Comparison of ENCODE assay signal across 11 cellular contexts in genomic region chr11:62472063-62472884, GRCh38. TPM values are rescaled to one million over a fixed set of nuclear protein-coding genes. Genes with fewer than 3 reads are reported as not detected.
DNase-seq lines count a peak whose midpoint lies in the region; FAIRE-seq and TF ChIP-seq lines count a peak whose summit lies in the region.
"Had no signal": no experiment of that assay in that cellular context is flagged by ENCODE, and none has a peak within 500 bp of the region (broad histone marks: within the 10 kb centered on the region; RNA-seq: fewer than 3 reads in every experiment).

No MANE protein-coding gene starts in this region.

- no peaks in the 10 kb centered on the region for H3K27me3 ChIP-seq in ACC112 (ENCODE audit: insufficient read depth, low read length)

- H3K9me3 ChIP-seq in mesodermal cell (ENCODE audit: control insufficient read depth, low read length), result no peaks in the 10 kb centered on the region

- no peaks in the 10 kb centered on the region for H3K36me3 ChIP-seq in ACC112 (ENCODE audit: insufficient read depth, low read length)
- H3K36me3 ChIP-seq in mesodermal cell (ENCODE audit: control insufficient read depth, insufficient read depth, low read length), result no peaks in the 10 kb centered on the region

- DNase-seq in HTR-8/SVneo (ENCODE audit: insufficient read length, low spot score), result peak; percentile 72
- peak; percentile 32 for DNase-seq in astrocyte of the spinal cord (ENCODE audit: low read depth, low spot score)
- DNase-seq in activated CD4-positive, alpha-beta T cell treated with anti-CD3 and anti-CD28 coated beads for 4 hours, result no peak
- DNase-seq in KG1 (lab: John Stamatoyannopoulos, UW), result no peak
- no peak for DNase-seq in NCI-H1092 treated with DMSO at 0.1 percent for 48 hours (lab: John Stamatoyannopoulos, UW)
- DNase-seq in putamen (ENCODE audit: low spot score), result no peak
- DNase-seq: activated CD8-positive, alpha-beta memory T cell treated with anti-CD3 and anti-CD28 coated beads for 24 hours; CD4-positive, alpha-beta T cell had no signal

- no peak for FAIRE-seq in HTR-8/SVneo (lab: Jason Lieb, UNC)
- FAIRE-seq: GM19239 had no signal

- H3K27ac ChIP-seq in ACC112 (ENCODE audit: low read depth, low read length) (peak overlapping the region; percentile 17; the same call in 1 of the 2 replicates), mesodermal cell (ENCODE audit: low read depth, low read length, severe bottlenecking) (peak overlapping the region; percentile 82)

- H3K79me2 ChIP-seq in ACC112 (ENCODE audit: control insufficient read depth, insufficient read depth, low read length, unreplicated experiment), result no peaks in the 10 kb centered on the region

- H2AFZ ChIP-seq in ACC112 (ENCODE audit: low read length, unreplicated experiment), result peak overlapping the region; percentile 1

- H3K4me1 ChIP-seq in ACC112 (ENCODE audit: control insufficient read depth, insufficient read depth, low read length, unreplicated experiment) (peaks cover 10% of the 10 kb centered on the region), mesodermal cell (ENCODE audit: control insufficient read depth, insufficient read depth, low read length, poor library complexity, severe bottlenecking) (peaks cover 11% of the 10 kb centered on the region)

- in situ Hi-C loops in astrocyte of the spinal cord (cut with HindIII; ENCODE audit: low sequenced_read_pairs), result no loop called here

- H3K4me3 ChIP-seq in ACC112 (ENCODE audit: low read depth, low read length) (no peak overlapping the region), astrocyte of the spinal cord (ENCODE audit: low read depth, low read length) (no peak overlapping the region), mesodermal cell (ENCODE audit: extremely low read depth, insufficient read depth, low read length, poor library complexity, severe bottlenecking) (no peak overlapping the region)

- TF ChIP-seq CTCF in astrocyte of the spinal cord (IDR thresholded peaks at IDR 0.05; ENCODE audit: low read depth, low read length), result no peak

- 74 to 80% methylated on average over 7 to 9 of the region's 9 CpGs for WGBS in mesodermal cell (ENCODE audit: insufficient coverage in 2 of 2), 2 experiments

RNA-seq across cellular contexts. Expression of gene SCGB1A1, which starts 53.4 kb away (rescaled TPM):
- not detected for polyA plus RNA-seq in mesodermal cell (2013, experiment 1 of 2)
- not detected for polyA plus RNA-seq in mesodermal cell (2013, experiment 2 of 2)

Comparison
In these comparisons a context has a peak if more than half of its experiments do, and no peak if none do; other contexts are left out.
1. DNase-seq: peak in HTR-8/SVneo (single experiment) and astrocyte of the spinal cord (single experiment); none in activated CD4-positive, alpha-beta T cell treated with anti-CD3 and anti-CD28 coated beads for 4 hours (0 of 2), KG1 (single experiment), NCI-H1092 treated with DMSO at 0.1 percent for 48 hours (single experiment) and putamen (single experiment).